In genomic region chr15:98946301-98947255, GRCh38 we compare ENCODE assay signal across 12 cellular contexts.
DNase-seq lines count a peak whose midpoint lies in the region; ATAC-seq and TF ChIP-seq lines count a peak whose summit lies in the region.
"Had no signal": no experiment of that assay in that cellular context is flagged by ENCODE, and none has a peak within 500 bp of the region (broad histone marks: within the 10 kb centered on the region; RNA-seq: fewer than 3 reads in every experiment).

No MANE protein-coding gene starts in this region.

- no peaks in the 10 kb centered on the region for H3K9me2 ChIP-seq in PC-3 (replicated peaks; ENCODE audit: low read length)

- H2AFZ ChIP-seq in osteoblast (ENCODE audit: low read length) (no peak overlapping the region), PC-3 (ENCODE audit: low read length) (no peak overlapping the region)
- H2AFZ ChIP-seq: neural progenitor cell had no signal

- peak; percentile 48 for DNase-seq in AG08395 (ENCODE audit: low spot score)
- no peak for DNase-seq in Right ventricle myocardium inferior (ENCODE audit: missing footprints)
- peak; percentile 84 for DNase-seq in osteoblast (ENCODE audit: insufficient read length, low spot score, missing footprints)
- DNase-seq in PC-3 = no peak
- DNase-seq in NCI-H187 (lab: John Stamatoyannopoulos, UW) = no peak
- DNase-seq in stimulated activated naive CD4-positive, alpha-beta T cell (lab: John Stamatoyannopoulos, UW) = no peak
- DNase-seq: activated effector memory CD4-positive, alpha-beta T cell treated with Interleukin-2 at 50 U/mL for 16 hours; NCI-H2171 treated with DMSO at 0.1 percent for 48 hours had no signal

- no peak overlapping the region for H3K4me2 ChIP-seq in osteoblast (ENCODE audit: insufficient read depth, low read length)
- no peak overlapping the region for H3K4me2 ChIP-seq in PC-3 (ENCODE audit: low read length)
- H3K4me2 ChIP-seq: KMS-11, neural progenitor cell had no signal

- peak; percentile 73 for ATAC-seq in Right ventricle myocardium inferior
- ATAC-seq in PC-3 = no peak
- ATAC-seq in HG03135 (IDR thresholded peaks at IDR 0.05; ENCODE audit: unreplicated experiment) = no peak

- H3K4me3 ChIP-seq in osteoblast (ENCODE audit: insufficient read depth, low read length) = no peak overlapping the region
- H3K4me3 ChIP-seq in PC-3 (ENCODE audit: low read length) = no peak overlapping the region
- H3K4me3 ChIP-seq: neural progenitor cell had no signal

- H3K4me1 ChIP-seq in osteoblast (ENCODE audit: insufficient read depth, low read length) (peaks cover 6% of the 10 kb centered on the region), PC-3 (ENCODE audit: insufficient read depth, low read length) (peaks cover 6% of the 10 kb centered on the region)
- H3K4me1 ChIP-seq: neural progenitor cell had no signal

- H3K27me3 ChIP-seq in osteoblast (ENCODE audit: insufficient read depth, low read length) (no peaks in the 10 kb centered on the region), PC-3 (ENCODE audit: low read length) (no peaks in the 10 kb centered on the region)
- H3K27me3 ChIP-seq: neural progenitor cell had no signal

- peaks cover 43% of the 10 kb centered on the region for H3K36me3 ChIP-seq in osteoblast (ENCODE audit: insufficient read depth, low read length)
- H3K36me3 ChIP-seq in PC-3 (ENCODE audit: low read depth, low read length) = no peaks in the 10 kb centered on the region
- H3K36me3 ChIP-seq: neural progenitor cell had no signal

- CTCF ChIA-PET in PC-3 (lab: Charles Lee) = no interaction called here

- intact Hi-C loops in Right ventricle myocardium inferior (cut with DNase I) (no loop called here), PC-3 (cut with micrococcal nuclease) (no loop called here)

- H3K27ac ChIP-seq in VCaP (peak overlapping the region; percentile 28), osteoblast (ENCODE audit: low read depth, low read length) (peak overlapping the region; percentile 36), PC-3 (ENCODE audit: low read length) (no peak overlapping the region)
- H3K27ac ChIP-seq: KMS-11, neural progenitor cell had no signal

- H3K79me2 ChIP-seq in osteoblast (ENCODE audit: insufficient read depth, low read length) = no peaks in the 10 kb centered on the region
- H3K79me2 ChIP-seq in PC-3 (ENCODE audit: low read length) = no peaks in the 10 kb centered on the region

- no TSS peak for BruUV-seq in PC-3 (replicated peaks; lab: Mats Ljungman, UMichigan)

- no peaks in the 10 kb centered on the region for H3F3A ChIP-seq in PC-3 (ENCODE audit: low read length, unreplicated experiment)

- no peak for TF ChIP-seq CTCF in VCaP (conservative IDR thresholded peaks at IDR 0.05)
- no peak for TF ChIP-seq CTCF in osteoblast (IDR thresholded peaks at IDR 0.05; ENCODE audit: extremely low read depth, low read depth, low read length)
- no peak for TF ChIP-seq CTCF in PC-3 (conservative IDR thresholded peaks at IDR 0.05; ENCODE audit: low read depth, low read length)

- H3K9me3 ChIP-seq in osteoblast (ENCODE audit: low read depth, low read length) (no peaks in the 10 kb centered on the region), PC-3 (ENCODE audit: low read length) (no peaks in the 10 kb centered on the region)

- H3K9ac ChIP-seq in PC-3 (ENCODE audit: low read length) = no peak overlapping the region
- H3K9ac ChIP-seq: KMS-11, neural progenitor cell had no signal

- peaks cover 2% of the 10 kb centered on the region for H4K20me1 ChIP-seq in osteoblast (ENCODE audit: insufficient read depth, low read length)
- no peaks in the 10 kb centered on the region for H4K20me1 ChIP-seq in PC-3 (ENCODE audit: low read length)

- POLR2A ChIA-PET in PC-3 (lab: Charles Lee; ENCODE audit: unreplicated experiment) = no interaction called here

Comparison
In these comparisons a context has a peak if more than half of its experiments do, and no peak if none do; other contexts are left out.
1. DNase-seq: peak in AG08395 (single experiment) and osteoblast (single experiment); none in Right ventricle myocardium inferior (single experiment), PC-3 (single experiment), NCI-H187 (0 of 2) and stimulated activated naive CD4-positive, alpha-beta T cell (0 of 6).